8 cellular contexts compared by ENCODE assay signal in genomic region chr4:168076989-168077725, GRCh38. TPM values are rescaled to one million over a fixed set of nuclear protein-coding genes. Genes with fewer than 3 reads are reported as not detected.
DNase-seq lines count a peak whose midpoint lies in the region; ATAC-seq and TF ChIP-seq lines count a peak whose summit lies in the region.

No MANE protein-coding gene starts in this region.

- H3K27ac ChIP-seq in gastroesophageal sphincter: no peak overlapping the region

- no peak for TF ChIP-seq POLR2A in gastroesophageal sphincter (IDR thresholded peaks at IDR 0.05)

- TF ChIP-seq CTCF in gastroesophageal sphincter (IDR thresholded peaks at IDR 0.05): peak; percentile 45 to 76 (median 60)

- H3K36me3 ChIP-seq in gastroesophageal sphincter: no peaks in the 10 kb centered on the region

- intact Hi-C loops in posterior vena cava (cut with DNase I): no loop called here

- ATAC-seq in GM19328 (IDR thresholded peaks at IDR 0.05; ENCODE audit: unreplicated experiment): peak; percentile 91
- ATAC-seq in HG03175 (IDR thresholded peaks at IDR 0.05; ENCODE audit: unreplicated experiment): peak; percentile 95
- no peak for ATAC-seq in gastroesophageal sphincter

- WGBS in gastroesophageal sphincter (ENCODE audit: low coverage in 1 of 2), 2 donors: 0 to 17% methylated on average over 1 to 2 of the region's 2 CpGs

- DNase-seq in DMS153 (lab: John Stamatoyannopoulos, UW) (peak; percentile 24), NCI-H526 (lab: John Stamatoyannopoulos, UW) (peak; percentile 41 to 81), pons (ENCODE audit: low spot score) (peak; percentile 77), posterior vena cava (ENCODE audit: low spot score) (no peak)
- DNase-seq in activated CD8-positive, alpha-beta memory T cell treated with anti-CD3 and anti-CD28 coated beads, Interleukin-2, amount 50 U/mL, for 48 hours: peak; percentile 64

- TF ChIP-seq EP300 in gastroesophageal sphincter (IDR thresholded peaks at IDR 0.05): no peak

- no peaks in the 10 kb centered on the region for H3K9me3 ChIP-seq in gastroesophageal sphincter

- no peaks in the 10 kb centered on the region for H3K27me3 ChIP-seq in gastroesophageal sphincter

- H3K4me1 ChIP-seq in gastroesophageal sphincter: no peaks in the 10 kb centered on the region

- H3K4me3 ChIP-seq in gastroesophageal sphincter: no peak overlapping the region

RNA-seq across cellular contexts. Expression of gene ANXA10, which starts 15.2 kb away (rescaled TPM):
- total RNA-seq in gastroesophageal sphincter (not detected), posterior vena cava (not detected)
